9 cellular contexts compared by ENCODE assay signal in the genomic region with DNA sequence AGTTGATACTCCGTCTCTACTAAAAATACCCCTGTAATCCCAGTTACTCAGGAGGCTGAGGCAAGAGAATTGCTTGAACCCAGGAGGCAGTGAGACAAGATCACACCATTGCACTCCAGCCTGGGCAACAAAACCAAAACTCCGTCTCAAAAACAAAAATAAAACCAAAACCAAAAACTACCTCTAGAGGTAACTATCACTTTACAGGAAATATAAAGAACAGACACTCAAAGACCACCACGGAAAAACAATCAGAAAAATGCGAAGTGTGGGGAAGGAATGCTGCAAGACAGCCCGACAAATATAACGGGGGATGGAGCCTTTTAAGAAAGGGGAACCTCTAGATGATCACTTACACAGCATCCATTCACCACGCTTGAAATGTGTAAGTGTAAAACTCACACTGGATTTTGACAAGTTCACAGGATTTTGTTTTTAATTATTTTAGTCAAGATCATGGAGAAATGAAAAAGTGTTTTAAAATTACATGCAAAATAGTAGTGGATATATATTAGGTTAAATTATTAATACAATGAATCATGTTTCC. TPM values are rescaled to one million over a fixed set of nuclear protein-coding genes. Genes with fewer than 3 reads are reported as not detected.
DNase-seq lines count a peak whose midpoint lies in the region; ATAC-seq and TF ChIP-seq lines count a peak whose summit lies in the region.
"Had no signal": no experiment of that assay in that cellular context is flagged by ENCODE, and none has a peak within 500 bp of the region (broad histone marks: within the 10 kb centered on the region; RNA-seq: fewer than 3 reads in every experiment).

No MANE protein-coding gene starts in this region.

- H3K9ac ChIP-seq in KMS-11, result no peak overlapping the region
- H3K9ac ChIP-seq in adipocyte (ENCODE audit: low read length), result peak overlapping the region; percentile 41

- H3K27ac ChIP-seq in KMS-11 (no peak overlapping the region), gastrocnemius medialis (peak overlapping the region in 1 of 4 donors; percentile 13)

- peaks cover 57% of the 10 kb centered on the region for H3K4me1 Mint-ChIP-seq in neural crest cell

- intact Hi-C loops in gastrocnemius medialis (cut with DNase I; ENCODE audit: low total_unique reads), result loop anchor here (5.0 kb wide), 1 partner anchor 1573 kb away; a partner anchor contains a TSS

- 0 out of 2 replicates have a peak, but pooled peaks cover 5% of the 10 kb centered on the region for H3K36me3 ChIP-seq in KMS-11 (ENCODE audit: insufficient read depth)
- H3K36me3 ChIP-seq in adipocyte (ENCODE audit: control insufficient read depth, insufficient read depth, low read length, severe bottlenecking), result peaks cover 21% of the 10 kb centered on the region
- no peaks in the 10 kb centered on the region for H3K36me3 ChIP-seq in gastrocnemius medialis

- H4K20me1 ChIP-seq in KMS-11 (ENCODE audit: insufficient read depth), result peaks cover 48% of the 10 kb centered on the region

- H3K4me3 ChIP-seq in KMS-11 (IDR thresholded peaks at IDR 0.05; ENCODE audit: insufficient read depth, low read depth, low read length) (no peak overlapping the region), adipocyte (ENCODE audit: low read length) (peak overlapping the region; percentile 95), gastrocnemius medialis (no peak overlapping the region)

- H3K4me2 ChIP-seq in KMS-11, result peak overlapping the region; percentile 67

- TF ChIP-seq CTCF in KMS-11 (conservative IDR thresholded peaks at IDR 0.05; ENCODE audit: low read depth, low read length), result no peak
- TF ChIP-seq CTCF in neural crest cell (conservative IDR thresholded peaks at IDR 0.05), result no peak
- TF ChIP-seq CTCF in gastrocnemius medialis (IDR thresholded peaks at IDR 0.05 in 4 of 5, conservative IDR thresholded peaks at IDR 0.05 in 1 of 5), result no peak

- H3K9me3 Mint-ChIP-seq in neural crest cell, result no peaks in the 10 kb centered on the region

- DNase-seq in GF-D8 (lab: John Stamatoyannopoulos, UW) (peak; percentile 39), adipocyte (ENCODE audit: low read depth) (no peak), neural crest cell (ENCODE audit: low read depth, low spot score) (no peak), DMS79 treated with DMSO at 0.1 percent for 48 hours (lab: John Stamatoyannopoulos, UW) (no peak), gastrocnemius medialis (no peak), medulla oblongata (ENCODE audit: extremely low spot score) (no peak)
- no peak for DNase-seq in activated CD8-positive, alpha-beta memory T cell treated with anti-CD3 and anti-CD28 coated beads for 24 hours
- DNase-seq: NCI-H526 had no signal

- H3K79me2 ChIP-seq in KMS-11 (ENCODE audit: insufficient read depth, low read depth), result peaks cover 88% of the 10 kb centered on the region

- no peak overlapping the region for H3K27ac Mint-ChIP-seq in neural crest cell (ENCODE audit: unreplicated experiment)

- H3K27me3 ChIP-seq in KMS-11 (ENCODE audit: insufficient read depth, low read depth) (no peaks in the 10 kb centered on the region), adipocyte (replicated peaks; ENCODE audit: control insufficient read depth, insufficient read depth, low read length) (no peaks in the 10 kb centered on the region), gastrocnemius medialis (no peaks in the 10 kb centered on the region)

- H3K9me3 ChIP-seq in adipocyte (ENCODE audit: control insufficient read depth, low read length) (no peaks in the 10 kb centered on the region), gastrocnemius medialis (no peaks in the 10 kb centered on the region)

- H3K36me3 Mint-ChIP-seq in neural crest cell (ENCODE audit: low read depth), result no peaks in the 10 kb centered on the region

- H2AFZ ChIP-seq in KMS-11 (ENCODE audit: low read depth), result no peak overlapping the region

- H3K4me3 Mint-ChIP-seq in neural crest cell, result peak overlapping the region; percentile 90

- no peak for TF ChIP-seq POLR2A in gastrocnemius medialis (IDR thresholded peaks at IDR 0.05)

- in situ Hi-C loops in gastrocnemius medialis (cut with MboI; ENCODE audit: low sequenced_read_pairs in 4 of 4), result loop anchor here in 2 of 4 donors (25.0 kb wide), 1 partner anchor 1583 kb away; a partner anchor contains a TSS

- no peaks in the 10 kb centered on the region for H3K27me3 Mint-ChIP-seq in neural crest cell (ENCODE audit: low read depth)

- no peak for ATAC-seq in gastrocnemius medialis

- peaks cover 39% of the 10 kb centered on the region for H3K4me1 ChIP-seq in KMS-11 (ENCODE audit: low read depth, poor library complexity, severe bottlenecking)
- H3K4me1 ChIP-seq in adipocyte (ENCODE audit: control insufficient read depth, insufficient read depth, low read length), result peaks cover 43% of the 10 kb centered on the region
- peaks cover 40 to 62% of the 10 kb centered on the region in 2 donors for H3K4me1 ChIP-seq in gastrocnemius medialis

RNA-seq across cellular contexts. Expression of a gene that starts 4.2 kb away (rescaled TPM):
- total RNA-seq in neural crest cell (284 and 292 TPM in 2 replicates), gastrocnemius medialis (100 to 1,000 TPM in 1 of 4 donors, 10 to 100 TPM in 3; 69.2 to 111 (median 90.6) TPM)

RNA-seq across cellular contexts. Expression of a gene that starts 32.2 kb away (rescaled TPM):
- total RNA-seq in neural crest cell (3.8 and 4.3 TPM in 2 replicates), gastrocnemius medialis (1 to 10 TPM in 3 of 4 donors, under 1 TPM in 1; 0.80 to 2.4 (median 1.7) TPM)

RNA-seq across cellular contexts. Expression of a gene that starts 33.3 kb away (rescaled TPM):
- total RNA-seq in neural crest cell, result not detected in 2 replicates
- total RNA-seq in gastrocnemius medialis, result not detected
